Comparison of ENCODE assay signal across 8 cellular contexts in the genomic region with DNA sequence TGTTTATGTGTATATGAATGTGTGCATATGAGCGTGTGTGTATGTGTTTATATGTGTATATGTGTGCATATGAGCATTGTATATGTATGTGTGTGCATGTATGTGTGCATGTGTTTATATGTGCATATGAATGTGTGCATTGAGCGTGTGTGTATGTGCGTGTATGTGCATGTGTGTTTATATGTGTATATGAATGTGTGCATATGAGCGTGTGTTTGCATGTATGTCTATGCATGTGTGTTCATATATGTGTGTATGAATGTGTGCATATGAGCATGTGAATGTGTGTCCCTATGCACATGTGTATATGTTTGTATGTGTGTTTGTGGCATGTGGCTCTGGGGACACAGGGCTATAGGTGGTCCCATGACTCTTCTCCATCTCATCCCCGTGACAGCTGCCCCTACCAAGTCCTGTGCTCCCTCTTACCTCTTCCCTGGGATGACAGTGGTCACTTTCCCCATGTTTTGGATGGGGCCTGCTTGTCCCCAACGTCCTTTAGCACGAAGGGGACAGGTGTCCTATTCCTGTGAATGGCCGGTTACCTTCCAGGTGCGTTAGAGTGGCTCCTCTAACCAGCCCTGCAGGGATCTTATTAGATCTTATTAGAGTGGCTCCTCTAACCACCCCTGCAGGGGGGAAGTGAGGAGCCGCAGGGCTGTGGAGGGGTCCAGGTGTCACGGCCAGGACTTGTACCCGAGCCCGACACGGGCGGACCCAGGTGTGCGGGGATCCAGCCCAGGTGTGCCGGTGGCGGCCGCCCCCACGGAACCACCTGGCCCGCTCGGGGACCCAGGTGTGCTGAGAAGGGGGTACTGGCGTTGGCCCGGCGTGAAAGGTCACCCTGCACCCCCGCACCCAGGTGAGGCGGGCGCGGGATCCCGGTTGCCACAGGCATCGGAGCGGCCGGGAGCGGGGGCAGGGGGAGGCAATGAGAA.
DNase-seq lines count a peak whose midpoint lies in the region; ATAC-seq and TF ChIP-seq lines count a peak whose summit lies in the region.

No MANE protein-coding gene starts in this region.

- H3K9me3 ChIP-seq in WERI-Rb-1 (ENCODE audit: severe bottlenecking), result peaks cover 3% of the 10 kb centered on the region
- H3K9me3 ChIP-seq in iPS-18a (ENCODE audit: control insufficient read depth, low read depth, low read length), result no peaks in the 10 kb centered on the region

- no peaks in the 10 kb centered on the region for H3K36me3 Mint-ChIP-seq in stimulated activated naive CD8-positive, alpha-beta T cell treated with anti-CD3 and anti-CD28 coated beads, Interleukin-15, Interleukin-2, amounts not matched to agents 100 ng/mL and 50 ng/mL, for 24 hours (ENCODE audit: low read depth)

- H3K4me1 ChIP-seq in iPS-18a (ENCODE audit: control insufficient read depth, low read depth, low read length), result no peaks in the 10 kb centered on the region

- H3K27me3 ChIP-seq in WERI-Rb-1 (ENCODE audit: insufficient read depth, low read depth, severe bottlenecking) (no peaks in the 10 kb centered on the region), iPS-18a (ENCODE audit: control insufficient read depth, insufficient read depth, low read length) (peaks cover 19% of the 10 kb centered on the region)

- no peak overlapping the region for H3K9ac ChIP-seq in iPS-18a (ENCODE audit: low read length)

- peak overlapping the region; percentile 56 for H3K4me3 ChIP-seq in WERI-Rb-1 (ENCODE audit: low read depth, low read length)
- H3K4me3 ChIP-seq in iPS-18a (ENCODE audit: low read length), result peak overlapping the region; percentile 46

- DNase-seq in stimulated activated naive CD8-positive, alpha-beta T cell treated with anti-CD3 and anti-CD28 coated beads, Interleukin-15, Interleukin-2, amounts not matched to agents 100 U/mL and 50 U/mL, for 24 hours, result no peak
- DNase-seq in WERI-Rb-1 (no peak), substantia nigra (lab: John Stamatoyannopoulos, UW) (no peak), superior temporal gyrus (ENCODE audit: extremely low spot score) (no peak), retina (no peak)

- H3K27ac ChIP-seq in WERI-Rb-1 (peak overlapping the region; percentile 44), iPS-18a (ENCODE audit: low read length) (no peak overlapping the region), substantia nigra (ENCODE audit: low read depth, low read length, poor library complexity, severe bottlenecking) (peak overlapping the region; percentile 63)

- H3K4me3 Mint-ChIP-seq in stimulated activated naive CD8-positive, alpha-beta T cell treated with anti-CD3 and anti-CD28 coated beads, Interleukin-15, Interleukin-2, amounts not matched to agents 100 ng/mL and 50 ng/mL, for 24 hours, result peak overlapping the region; percentile 18

- H3K27ac Mint-ChIP-seq in stimulated activated naive CD8-positive, alpha-beta T cell treated with anti-CD3 and anti-CD28 coated beads, Interleukin-15, Interleukin-2, amounts not matched to agents 100 ng/mL and 50 ng/mL, for 24 hours, result peak overlapping the region; percentile 26

- H3K36me3 ChIP-seq in WERI-Rb-1 (no peaks in the 10 kb centered on the region), iPS-18a (ENCODE audit: control insufficient read depth, low read depth, low read length) (no peaks in the 10 kb centered on the region)

- ATAC-seq in stimulated activated naive CD8-positive, alpha-beta T cell treated with anti-CD3 and anti-CD28 coated beads, Interleukin-15, Interleukin-2, amounts not matched to agents 100 U/mL and 50 U/mL, for 24 hours, result no peak
- ATAC-seq in HG02588 (IDR thresholded peaks at IDR 0.05; ENCODE audit: unreplicated experiment), result no peak

- peaks cover 13% of the 10 kb centered on the region for H3K4me1 Mint-ChIP-seq in stimulated activated naive CD8-positive, alpha-beta T cell treated with anti-CD3 and anti-CD28 coated beads, Interleukin-15, Interleukin-2, amounts not matched to agents 100 ng/mL and 50 ng/mL, for 24 hours (ENCODE audit: low read depth)

- H3K27me3 Mint-ChIP-seq in stimulated activated naive CD8-positive, alpha-beta T cell treated with anti-CD3 and anti-CD28 coated beads, Interleukin-15, Interleukin-2, amounts not matched to agents 100 ng/mL and 50 ng/mL, for 24 hours, result peaks cover 15% of the 10 kb centered on the region

- H3K9me3 Mint-ChIP-seq in stimulated activated naive CD8-positive, alpha-beta T cell treated with anti-CD3 and anti-CD28 coated beads, Interleukin-15, Interleukin-2, amounts not matched to agents 100 ng/mL and 50 ng/mL, for 24 hours, result no peaks in the 10 kb centered on the region

- TF ChIP-seq CTCF in WERI-Rb-1 (IDR thresholded peaks at IDR 0.05; ENCODE audit: low read depth, low read length), result no peak
